Comparison of ENCODE assay signal across 2 cellular contexts in genomic region chr15:74263473-74263872, GRCh38.
TF ChIP-seq lines count a peak whose summit lies in the region.

No MANE protein-coding gene starts in this region.

TF ChIP-seq in SK-N-SH, 30 proteins besides CTCF, POLR2A, EP300 and RAD21 (continued from another document):
- no peak for TF ChIP-seq TEAD4 (IDR thresholded peaks at IDR 0.05; ENCODE audit: borderline replicate concordance, insufficient read depth)
- TF ChIP-seq TAF1 (IDR thresholded peaks at IDR 0.05; ENCODE audit: borderline replicate concordance, low read depth, low read length): no peak
- TF ChIP-seq YY1 (IDR thresholded peaks at IDR 0.05; ENCODE audit: low read depth): no peak
- TF ChIP-seq RFX5 (IDR thresholded peaks at IDR 0.05; ENCODE audit: low read length): no peak
- no peak for TF ChIP-seq CHD2 (IDR thresholded peaks at IDR 0.05; ENCODE audit: low read length, partially characterized antibody)
- no peak for TF ChIP-seq ELF1 (IDR thresholded peaks at IDR 0.05)

TF ChIP-seq in SK-N-SH treated with all-trans-retinoic acid at 6 μM for 48 hours, 23 proteins besides CTCF, POLR2A, EP300 and RAD21 (continued from another document):
- TF ChIP-seq PPARA (CRISPR knock-in tag; IDR thresholded peaks at IDR 0.05; ENCODE audit: borderline replicate concordance) (no peak), ZC3H10 (CRISPR knock-in tag; IDR thresholded peaks at IDR 0.05) (no peak), TOX (CRISPR knock-in tag; IDR thresholded peaks at IDR 0.05; ENCODE audit: borderline replicate concordance) (no peak), BACH2 (CRISPR knock-in tag; IDR thresholded peaks at IDR 0.05; ENCODE audit: borderline replicate concordance) (no peak), ZNF565 (CRISPR knock-in tag; conservative IDR thresholded peaks at IDR 0.05; ENCODE audit: low read depth) (no peak), OSR1 (CRISPR knock-in tag; IDR thresholded peaks at IDR 0.05) (no peak), GLIS3 (CRISPR knock-in tag; IDR thresholded peaks at IDR 0.05) (no peak), PATZ1 (CRISPR knock-in tag; IDR thresholded peaks at IDR 0.05; ENCODE audit: borderline replicate concordance) (no peak), CREB5 (CRISPR knock-in tag; IDR thresholded peaks at IDR 0.05; ENCODE audit: low read depth) (no peak), ZFP3 (CRISPR knock-in tag; IDR thresholded peaks at IDR 0.05) (no peak), ZNF70 (CRISPR knock-in tag; IDR thresholded peaks at IDR 0.05) (no peak), ZFP30 (CRISPR knock-in tag; IDR thresholded peaks at IDR 0.05) (no peak), ISL1 (CRISPR knock-in tag; IDR thresholded peaks at IDR 0.05) (no peak), ESRRG (CRISPR knock-in tag; IDR thresholded peaks at IDR 0.05) (no peak), CSDC2 (CRISPR knock-in tag; IDR thresholded peaks at IDR 0.05) (no peak), ZNF8 (CRISPR knock-in tag; IDR thresholded peaks at IDR 0.05) (no peak), TSHZ2 (CRISPR knock-in tag; IDR thresholded peaks at IDR 0.05) (no peak)
